In genomic region chr1:228242313-228242864, GRCh38 we compare ENCODE assay signal across 30 cellular contexts.
"Had no signal": no experiment of that assay in that cellular context is flagged by ENCODE, and none has a peak within 500 bp of the region (broad histone marks: within the 10 kb centered on the region; RNA-seq: fewer than 3 reads in every experiment).

No MANE protein-coding gene starts in this region.

- ATAC-seq: activated CD8-positive, alpha-beta T cell treated with anti-CD3 and anti-CD28 coated beads, Interleukin-2, amount 10 ng/mL, durations not matched to agents 7 days and 5 days; activated naive CD8-positive, alpha-beta T cell treated with anti-CD3 and anti-CD28 coated beads, Interleukin-2, amount 50 U/mL, for 24 hours; activated T-cell treated with anti-CD3 and anti-CD28 coated beads, Interleukin-2, amount 50 U/mL, for 4 hours; Panc1 had no signal

- H3K27ac ChIP-seq: brain microvascular endothelial cell, SK-N-MC had no signal

- DNase-seq: activated CD4-positive, alpha-beta T cell treated with anti-CD3 and anti-CD28 coated beads, Interleukin-2, amount 10 ng/mL, durations not matched to agents 24 days and 14 days; activated CD4-positive, alpha-beta T cell treated with anti-CD3 and anti-CD28 coated beads, Interleukin-2, amount 50 U/mL, for 4 hours; activated CD8-positive, alpha-beta T cell treated with anti-CD3 and anti-CD28 coated beads, Interleukin-2, amount 10 ng/mL, durations not matched to agents 7 days and 5 days; activated gamma-delta T cell treated with Interleukin-2 at 50 U/mL for 16 hours; activated naive CD4-positive, alpha-beta T cell treated with anti-CD3 and anti-CD28 coated beads, Interleukin-2, amount 10 ng/mL, durations not matched to agents 7 days and 5 days; activated naive CD8-positive, alpha-beta T cell treated with anti-CD3 and anti-CD28 coated beads, Interleukin-2, amount 50 U/mL, for 24 hours; activated T-cell treated with anti-CD3 and anti-CD28 coated beads, Interleukin-2, amount 50 U/mL, for 4 hours; amniotic stem cell; aorta; brain microvascular endothelial cell; central memory CD4-positive, alpha-beta T cell; Kasumi-1; KG1; MM.1S; MV-4-11; NCI-H1092; NCI-H1436 treated with DMSO at 0.1 percent for 48 hours; NCI-H1694 treated with DMSO at 0.1 percent for 48 hours; NCI-H2029; NCI-H2107; NCI-H2171; NCI-H510A; NCI-H526; NCI-H748 treated with DMSO at 0.1 percent for 48 hours; NK-92 treated with Interleukin-12 subunit alpha and Interleukin-12 subunit beta, amount 100 ng/mL, for 24 hours; SHP77; SJCRH30; T1000 had no signal

- H3K27me3 ChIP-seq: brain microvascular endothelial cell, SJCRH30 had no signal

- H3K36me3 ChIP-seq: brain microvascular endothelial cell, SJCRH30 had no signal

- H3K4me3 ChIP-seq: SJCRH30, SK-N-MC had no signal
